28 cellular contexts compared by ENCODE assay signal in the genomic region with DNA sequence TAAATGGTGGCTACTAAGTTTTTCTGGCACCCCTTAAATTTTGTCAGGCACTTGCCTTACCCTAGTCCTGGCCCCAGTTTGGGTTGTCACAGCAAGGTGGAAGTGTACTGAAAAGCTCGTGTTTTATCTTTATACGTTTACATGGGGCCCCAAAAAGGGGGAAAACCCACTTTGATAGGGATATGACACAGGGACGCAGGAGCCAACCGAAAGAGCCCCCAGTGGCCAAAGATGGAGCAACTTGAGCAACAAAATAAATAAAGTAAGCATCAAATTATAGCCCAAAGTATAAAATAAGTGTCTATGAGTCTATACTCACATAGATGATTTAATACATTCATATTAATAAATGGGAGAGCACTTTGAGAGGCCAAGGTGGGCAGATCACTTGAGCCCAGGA. TPM values are rescaled to one million over a fixed set of nuclear protein-coding genes. Genes with fewer than 3 reads are reported as not detected.
DNase-seq lines count a peak whose midpoint lies in the region; ATAC-seq and TF ChIP-seq lines count a peak whose summit lies in the region.
"Had no signal": no experiment of that assay in that cellular context is flagged by ENCODE, and none has a peak within 500 bp of the region (broad histone marks: within the 10 kb centered on the region; RNA-seq: fewer than 3 reads in every experiment).

No MANE protein-coding gene starts in this region.

- H3K9me3 ChIP-seq in OCI-LY3 (ENCODE audit: insufficient read depth, low read length): no peaks in the 10 kb centered on the region
- H3K9me3 ChIP-seq: gastrocnemius medialis, pancreas, right lobe of liver, thoracic aorta had no signal

- no peaks in the 10 kb centered on the region for H3K79me2 ChIP-seq in OCI-LY3 (ENCODE audit: low read length)

- no peak overlapping the region for H3K4me3 Mint-ChIP-seq in activated T-cell treated with anti-CD3 and anti-CD28 coated beads, Interleukin-2, amount 50 U/mL, for 4 hours
- H3K4me3 Mint-ChIP-seq in type B pancreatic cell: no peak overlapping the region
- H3K4me3 Mint-ChIP-seq: activated B cell treated with CpG ODN at 0.5 μM for 24 hours; naive thymus-derived CD8-positive, alpha-beta T cell; stimulated activated effector memory CD8-positive, alpha-beta T cell treated with anti-CD3 and anti-CD28 coated beads, Interleukin-12 subunit alpha, Interleukin-12 subunit beta, amount 100 ng/mL, for 72 hours had no signal

- ATAC-seq in activated T-cell treated with anti-CD3 and anti-CD28 coated beads, Interleukin-2, amount 50 U/mL, for 4 hours: peak; percentile 25 to 46
- no peak for ATAC-seq in GM18505 (IDR thresholded peaks at IDR 0.05; ENCODE audit: unreplicated experiment)
- ATAC-seq: gastrocnemius medialis; naive thymus-derived CD8-positive, alpha-beta T cell; pancreas; right lobe of liver; stimulated activated effector memory CD8-positive, alpha-beta T cell treated with anti-CD3 and anti-CD28 coated beads, Interleukin-12 subunit alpha, Interleukin-12 subunit beta, amount 100 ng/mL, for 72 hours had no signal

- H3K4me1 ChIP-seq in OCI-LY3 (ENCODE audit: low read length): peaks cover 20% of the 10 kb centered on the region
- H3K4me1 ChIP-seq: pancreas had no signal

- H3K9ac ChIP-seq in OCI-LY3 (ENCODE audit: low read length): no peak overlapping the region

- H2AFZ ChIP-seq in OCI-LY3 (ENCODE audit: low read depth, low read length): no peak overlapping the region

- no peaks in the 10 kb centered on the region for H3K4me1 Mint-ChIP-seq in activated T-cell treated with anti-CD3 and anti-CD28 coated beads, Interleukin-2, amount 50 U/mL, for 4 hours (ENCODE audit: low read depth)
- H3K4me1 Mint-ChIP-seq in type B pancreatic cell (ENCODE audit: unreplicated experiment): no peaks in the 10 kb centered on the region
- H3K4me1 Mint-ChIP-seq: stimulated activated effector memory CD8-positive, alpha-beta T cell treated with anti-CD3 and anti-CD28 coated beads, Interleukin-12 subunit alpha, Interleukin-12 subunit beta, amount 100 ng/mL, for 72 hours had no signal

- H3K4me2 ChIP-seq in OCI-LY3 (ENCODE audit: low read length): peak overlapping the region; percentile 27; the same call in 1 of the 2 replicates

- no peak for DNase-seq in activated T-cell treated with anti-CD3 and anti-CD28 coated beads, Interleukin-2, amount 50 U/mL, for 4 hours
- no peak for DNase-seq in activated T-cell treated with anti-CD3 and anti-CD28 coated beads, Interleukin-2, amount 50 U/mL, for 1 hour
- DNase-seq in epithelial cell of proximal tubule (ENCODE audit: low read depth) (no peak), type B pancreatic cell (ENCODE audit: extremely low spot score, unreplicated experiment) (no peak), activated gamma-delta T cell treated with Interleukin-2 at 50 U/mL for 16 hours (no peak), inferior parietal cortex (ENCODE audit: extremely low spot score) (no peak)
- DNase-seq: ACHN; activated B cell treated with CpG ODN at 0.5 μM for 24 hours; DMS 273 treated with DMSO at 0.1 percent for 48 hours; gastrocnemius medialis; kidney glomerular epithelial cell; naive thymus-derived CD8-positive, alpha-beta T cell; NCI-H1092; NCI-H2029 treated with DMSO at 0.1 percent for 48 hours; NCI-H510A; pancreas; right lobe of liver; T1000 had no signal

- TF ChIP-seq POLR2A in GM18505 (IDR thresholded peaks at IDR 0.05; ENCODE audit: borderline replicate concordance, extremely low read depth, insufficient read depth, insufficient read length): no peak

- no peaks in the 10 kb centered on the region for H4K20me1 ChIP-seq in OCI-LY3 (ENCODE audit: insufficient read depth, low read length)

- H3K36me3 ChIP-seq in OCI-LY3 (replicated peaks; ENCODE audit: low read depth, low read length): no peaks in the 10 kb centered on the region
- H3K36me3 ChIP-seq: gastrocnemius medialis, pancreas, right lobe of liver, thoracic aorta had no signal

- TF ChIP-seq CTCF in OCI-LY3 (IDR thresholded peaks at IDR 0.05; ENCODE audit: low read depth, low read length) (peak; percentile 17; the same call in 1 of the 2 replicates), epithelial cell of proximal tubule (conservative IDR thresholded peaks at IDR 0.05; ENCODE audit: low read depth, low read length) (peak; percentile 20), type B pancreatic cell (conservative IDR thresholded peaks at IDR 0.05) (peak; percentile 45)

- no peaks in the 10 kb centered on the region for H3K27me3 ChIP-seq in OCI-LY3 (ENCODE audit: low read depth, low read length)
- H3K27me3 ChIP-seq: dorsolateral prefrontal cortex, gastrocnemius medialis, pancreas, right lobe of liver had no signal

- H3K36me3 Mint-ChIP-seq in activated T-cell treated with anti-CD3 and anti-CD28 coated beads, Interleukin-2, amount 50 U/mL, for 4 hours (ENCODE audit: insufficient read depth): no peaks in the 10 kb centered on the region
- no peaks in the 10 kb centered on the region for H3K36me3 Mint-ChIP-seq in type B pancreatic cell
- H3K36me3 Mint-ChIP-seq: naive thymus-derived CD8-positive, alpha-beta T cell; stimulated activated effector memory CD8-positive, alpha-beta T cell treated with anti-CD3 and anti-CD28 coated beads, Interleukin-12 subunit alpha, Interleukin-12 subunit beta, amount 100 ng/mL, for 72 hours had no signal

- H3K27ac ChIP-seq in OCI-LY3 (ENCODE audit: low read length): no peak overlapping the region
- H3K27ac ChIP-seq: dorsolateral prefrontal cortex, epithelial cell of prostate, gastrocnemius medialis, pancreas, right lobe of liver, thoracic aorta had no signal

- H3K27ac Mint-ChIP-seq in type B pancreatic cell: no peak overlapping the region
- H3K27ac Mint-ChIP-seq: activated B cell treated with CpG ODN at 0.5 μM for 24 hours; activated T-helper 2 cell treated with anti-CD3 and anti-CD28 coated beads, Interferon-gamma antibody, Interleukin-2, Interleukin-4, amounts not matched to agents 10 μg/mL and 5 μg/mL and 100 μg/mL, durations not matched to agents 14 hours and 24 hours and 36 hours; stimulated activated effector memory CD8-positive, alpha-beta T cell treated with anti-CD3 and anti-CD28 coated beads, Interleukin-12 subunit alpha, Interleukin-12 subunit beta, amount 100 ng/mL, for 72 hours had no signal

- H3K9me3 Mint-ChIP-seq in activated T-cell treated with anti-CD3 and anti-CD28 coated beads, Interleukin-2, amount 50 U/mL, for 4 hours: no peaks in the 10 kb centered on the region
- H3K9me3 Mint-ChIP-seq in type B pancreatic cell: no peaks in the 10 kb centered on the region
- H3K9me3 Mint-ChIP-seq: activated B cell treated with CpG ODN at 0.5 μM for 24 hours; activated T-helper 2 cell treated with anti-CD3 and anti-CD28 coated beads, Interferon-gamma antibody, Interleukin-2, Interleukin-4, amounts not matched to agents 10 μg/mL and 5 μg/mL and 100 μg/mL, durations not matched to agents 14 hours and 24 hours and 36 hours; naive thymus-derived CD8-positive, alpha-beta T cell; stimulated activated effector memory CD8-positive, alpha-beta T cell treated with anti-CD3 and anti-CD28 coated beads, Interleukin-12 subunit alpha, Interleukin-12 subunit beta, amount 100 ng/mL, for 72 hours had no signal

- no peaks in the 10 kb centered on the region for H3K27me3 Mint-ChIP-seq in activated T-cell treated with anti-CD3 and anti-CD28 coated beads, Interleukin-2, amount 50 U/mL, for 4 hours (ENCODE audit: low read depth)
- H3K27me3 Mint-ChIP-seq in type B pancreatic cell: no peaks in the 10 kb centered on the region
- H3K27me3 Mint-ChIP-seq: activated B cell treated with CpG ODN at 0.5 μM for 24 hours; naive thymus-derived CD8-positive, alpha-beta T cell had no signal

- H3K4me3 ChIP-seq in OCI-LY3 (ENCODE audit: low read length): no peak overlapping the region
- no peak overlapping the region for H3K4me3 ChIP-seq in epithelial cell of proximal tubule (ENCODE audit: low read depth, low read length)
- H3K4me3 ChIP-seq: dorsolateral prefrontal cortex, gastrocnemius medialis, pancreas, right lobe of liver, thoracic aorta had no signal

RNA-seq across cellular contexts. Expression of a gene that starts 5.0 kb away (rescaled TPM):
- total RNA-seq in activated T-cell treated with anti-CD3 and anti-CD28 coated beads, Interleukin-2, amount 50 U/mL, for 4 hours: under 1 TPM in 1 of 3 donors, not detected in 2; 0.11 TPM
- not detected in 2 replicates for total RNA-seq in epithelial cell of proximal tubule
- total RNA-seq in type B pancreatic cell (ENCODE audit: low replicate concordance): not detected in 2 replicates
- total RNA-seq: activated T-helper 2 cell treated with anti-CD3 and anti-CD28 coated beads, Interferon-gamma antibody, Interleukin-2, Interleukin-4, amounts not matched to agents 10 μg/mL and 5 μg/mL and 100 μg/mL, durations not matched to agents 14 hours and 24 hours and 36 hours; cardiac septum; gastrocnemius medialis; H1; HT1080; thoracic aorta had no signal

RNA-seq across cellular contexts. Expression of a gene that starts 24.8 kb away (rescaled TPM):
- total RNA-seq in activated T-cell treated with anti-CD3 and anti-CD28 coated beads, Interleukin-2, amount 50 U/mL, for 4 hours: 100 to 1,000 TPM; 161 to 228 (median 170) TPM
- 42.1 and 84.8 TPM in 2 replicates for total RNA-seq in epithelial cell of proximal tubule
- total RNA-seq in type B pancreatic cell (ENCODE audit: low replicate concordance): 98.8 and 155 TPM in 2 replicates

RNA-seq across cellular contexts. Expression of a gene that starts 32.6 kb away (rescaled TPM):
- total RNA-seq in activated T-cell treated with anti-CD3 and anti-CD28 coated beads, Interleukin-2, amount 50 U/mL, for 4 hours: 100 to 1,000 TPM; 143 to 180 (median 158) TPM
- 3.8 and 4.5 TPM in 2 replicates for total RNA-seq in epithelial cell of proximal tubule
- total RNA-seq in type B pancreatic cell (ENCODE audit: low replicate concordance): 1.7 and 2.7 TPM in 2 replicates

Comparison
In these comparisons a context has a peak if more than half of its experiments do, and no peak if none do; other contexts are left out.
1. RNA of a gene that starts 32.6 kb away (total RNA-seq): 143 to 180 TPM in activated T-cell treated with anti-CD3 and anti-CD28 coated beads, Interleukin-2, amount 50 U/mL, for 4 hours; 3.8 to 4.5 TPM in epithelial cell of proximal tubule and 1.7 to 2.7 TPM in type B pancreatic cell; every median in the first group is over 10 times any median in the second.
2. Peak in every context shown above with its lines, with median percentiles within 50 percentile points of each other: CTCF ChIP-seq.